ENCODE assay signal across 2 cellular contexts in genomic region chr10:129631870-129632623, GRCh38.
A peak's percentile ranks its signal among the peaks of the same experiment; 100 is the strongest.
TF ChIP-seq lines count a peak whose summit lies in the region.

No MANE protein-coding gene starts in this region.

TF ChIP-seq in HepG2, 621 proteins besides CTCF, POLR2A, EP300 and RAD21:
- TF ChIP-seq CEBPG (CRISPR knock-in tag; IDR thresholded peaks at IDR 0.05): peak; percentile 27; the same call in 1 of the 2 replicates
- TF ChIP-seq ZBTB33 (CRISPR knock-in tag; IDR thresholded peaks at IDR 0.05): peak; percentile 69; the same call in 1 of the 2 replicates
- TF ChIP-seq PRMT3 (CRISPR knock-in tag; IDR thresholded peaks at IDR 0.05; ENCODE audit: borderline replicate concordance, low read depth): no peak
- TF ChIP-seq SP4 (CRISPR knock-in tag; IDR thresholded peaks at IDR 0.05): no peak
- peak; percentile 79 for TF ChIP-seq CEBPB (IDR thresholded peaks at IDR 0.05; ENCODE audit: borderline replicate concordance, low read depth, low read length)

TF ChIP-seq in IMR-90, 13 proteins besides CTCF, POLR2A, EP300 and RAD21:
- TF ChIP-seq NFE2L2 (IDR thresholded peaks at IDR 0.05; ENCODE audit: low read depth, low read length): no peak
- TF ChIP-seq CEBPB (IDR thresholded peaks at IDR 0.05; ENCODE audit: low read depth, low read length): peak; percentile 68
TF ChIP-seq in IMR-90: peak in this region for 1.
